In genomic region chr21:43355925-43356289, GRCh38 we compare ENCODE assay signal across 16 cellular contexts.
A peak's percentile ranks its signal among the peaks of the same experiment; 100 is the strongest.
DNase-seq lines count a peak whose midpoint lies in the region; ATAC-seq, FAIRE-seq and TF ChIP-seq lines count a peak whose summit lies in the region.
"Had no signal": no experiment of that assay in that cellular context is flagged by ENCODE, and none has a peak within 500 bp of the region (broad histone marks: within the 10 kb centered on the region; RNA-seq: fewer than 3 reads in every experiment).

No MANE protein-coding gene starts in this region.

- TF ChIP-seq EP300 in GM12878 (IDR thresholded peaks at IDR 0.05; ENCODE audit: borderline replicate concordance in 1 of 2, control insufficient read depth in 1 of 2, low read depth in 2 of 2, low read length in 2 of 2) (no peak), suprapubic skin (IDR thresholded peaks at IDR 0.05) (no peak)

- no peak for TF ChIP-seq POLR2A in GM12878 (IDR thresholded peaks at IDR 0.05; ENCODE audit: low read depth, low read length)
- no peak for TF ChIP-seq POLR2A in suprapubic skin (IDR thresholded peaks at IDR 0.05)

- peak; percentile 54 for TF ChIP-seq RAD21 in GM12878 (IDR thresholded peaks at IDR 0.05; ENCODE audit: insufficient read depth, low read depth, low read length)

- no TSS peak for BruUV-seq in GM12878 (replicated peaks; lab: Mats Ljungman, UMichigan)

- POLR2A ChIA-PET in GM12878 (lab: Charles Lee) = interaction anchor here (1.0 kb wide), 1 partner anchor 14 kb away, joined by 5 read pairs; no protein-coding TSS in a partner anchor

- 37% methylated on average over 7 of the region's 7 CpGs for WGBS in GM12878 (ENCODE audit: insufficient coverage, insufficient replicate concordance, low lambda C conversion rate, missing lambda C conversion rate)
- WGBS in suprapubic skin = no CpG with 5 or more reads among the region's 7 CpGs

- H3K27ac ChIP-seq in GM12878 (ENCODE audit: control insufficient read depth, insufficient read depth) = peak overlapping the region; percentile 28
- no peak overlapping the region for H3K27ac ChIP-seq in suprapubic skin
- H3K27ac ChIP-seq: brain microvascular endothelial cell, SJCRH30 had no signal

- peaks cover 12% of the 10 kb centered on the region for H3K79me2 ChIP-seq in GM12878 (ENCODE audit: control insufficient read depth, insufficient read depth, low read length)

- peak; percentile 28 for ATAC-seq in GM12878
- ATAC-seq in GM21723 (IDR thresholded peaks at IDR 0.05; ENCODE audit: unreplicated experiment) = no peak

- H3K27me3 ChIP-seq in GM12878 (replicated peaks in 1 of 2; ENCODE audit: control insufficient read depth in 2 of 2, insufficient read depth in 2 of 2, low read length in 1 of 2) (no peaks in the 10 kb centered on the region), suprapubic skin (no peaks in the 10 kb centered on the region)
- H3K27me3 ChIP-seq: brain microvascular endothelial cell, SJCRH30 had no signal

- H3K9ac ChIP-seq in GM12878 (ENCODE audit: control insufficient read depth, insufficient read depth, low read length) = peak overlapping the region; percentile 11

- RAD21 ChIA-PET in GM12878 (lab: Charles Lee; ENCODE audit: unreplicated experiment) = interaction anchor here (1.0 to 1.3 kb wide), 2 partner anchors 37 to 44 kb away, joined by 3 to 4 read pairs; no protein-coding TSS in a partner anchor

- H3K36me3 ChIP-seq in GM12878 (ENCODE audit: control insufficient read depth in 2 of 2, insufficient read depth in 2 of 2, low read length in 1 of 2) (no peaks in the 10 kb centered on the region), suprapubic skin (no peaks in the 10 kb centered on the region)
- H3K36me3 ChIP-seq: brain microvascular endothelial cell, SJCRH30 had no signal

- H3K4me2 ChIP-seq in GM12878 (ENCODE audit: control insufficient read depth, insufficient read depth) = peak overlapping the region; percentile 74; the same call in 1 of the 2 replicates

- TF ChIP-seq CTCF in GM12878 (IDR thresholded peaks at IDR 0.05 in 2 of 3, conservative IDR thresholded peaks at IDR 0.05 in 1 of 3; ENCODE audit: control insufficient read depth in 2 of 3, extremely low read depth in 1 of 3, insufficient read depth in 1 of 3, low read depth in 3 of 3, low read length in 3 of 3) (peak; percentile 56 to 60 (median 56)), suprapubic skin (IDR thresholded peaks at IDR 0.05) (no peak)

- intact Hi-C loops in GM12878 (cut with micrococcal nuclease; ENCODE audit: unreplicated experiment) = no loop called here

- H3K4me1 ChIP-seq in GM12878 (ENCODE audit: control insufficient read depth, insufficient read depth, low read length) = peaks cover 57% of the 10 kb centered on the region
- peaks cover 36% of the 10 kb centered on the region for H3K4me1 ChIP-seq in suprapubic skin

- SMC1A ChIA-PET in GM12878 (lab: Charles Lee; ENCODE audit: uncharacterized antibody, unreplicated experiment) = interaction anchor here (1.0 to 1.6 kb wide), 2 partner anchors 40 to 78 kb away, joined by 3 read pairs; no protein-coding TSS in a partner anchor

- H3K4me3 ChIP-seq in GM12878 (no peak overlapping the region), suprapubic skin (no peak overlapping the region)
- H3K4me3 ChIP-seq: SJCRH30 had no signal

- in situ Hi-C loops in GM12878 (cut with MboI) = no loop called here
- in situ Hi-C loops in ACHN (cut with HindIII; ENCODE audit: low pct_ligation_motif_present, low pct_unique_long_range_greater_than_20kb, low sequenced_read_pairs) = no loop called here

- peak overlapping the region; percentile 50 for H2AFZ ChIP-seq in GM12878 (ENCODE audit: control insufficient read depth, low read depth, low read length)

- no peaks in the 10 kb centered on the region for H4K20me1 ChIP-seq in GM12878 (ENCODE audit: control insufficient read depth, insufficient read depth)

- H3K9me3 ChIP-seq in GM12878 (replicated peaks; ENCODE audit: control insufficient read depth, insufficient read depth, low read length) (no peaks in the 10 kb centered on the region; the same call in 2 of the 3 replicates), suprapubic skin (no peaks in the 10 kb centered on the region)
- H3K9me3 ChIP-seq: SJCRH30 had no signal

- FAIRE-seq in GM12878 (lab: Jason Lieb, UNC) = no peak
- FAIRE-seq: D721Med, endometrium had no signal

- CTCF ChIA-PET in GM12878 (lab: Yijun Ruan, JAX) = interaction anchor here (3.1 kb wide), 1 partner anchor 14 kb away, joined by 12 read pairs; no protein-coding TSS in a partner anchor

- DNase-seq in DMS153 (lab: John Stamatoyannopoulos, UW) (peak; percentile 18), DMS153 treated with DMSO at 0.1 percent for 48 hours (lab: John Stamatoyannopoulos, UW; ENCODE audit: unreplicated experiment) (no peak), DMS79 (lab: John Stamatoyannopoulos, UW) (peak; percentile 52), HuH-7 (ENCODE audit: low spot score) (peak; percentile 83), GM12878 (ENCODE audit: low read depth, low spot score) (no peak), ACHN (no peak), suprapubic skin (ENCODE audit: low spot score in 2 of 2) (no peak)
- DNase-seq: 8988T, brain microvascular endothelial cell, glutamatergic neuron, kidney glomerular epithelial cell, naive B cell, SJCRH30 had no signal

TF ChIP-seq in GM12878, 131 proteins besides CTCF, POLR2A, EP300 and RAD21 (continues in another document):
- no peak for TF ChIP-seq STAT3 (IDR thresholded peaks at IDR 0.05; ENCODE audit: low read depth, low read length)
- no peak for TF ChIP-seq CHD1 (IDR thresholded peaks at IDR 0.05; ENCODE audit: low read depth, low read length)
- TF ChIP-seq KDM1A (IDR thresholded peaks at IDR 0.05; ENCODE audit: borderline replicate concordance) = no peak
- TF ChIP-seq NR2C1 (IDR thresholded peaks at IDR 0.05) = no peak
- no peak for TF ChIP-seq YBX1 (IDR thresholded peaks at IDR 0.05)
- TF ChIP-seq ESRRA (IDR thresholded peaks at IDR 0.05; ENCODE audit: low read length) = no peak
- TF ChIP-seq MEF2A (IDR thresholded peaks at IDR 0.05; ENCODE audit: insufficient read depth, low read depth, low read length) = 0 out of 2 replicates have a peak, but pooled peaks have one; percentile 65
- TF ChIP-seq MTA3 (IDR thresholded peaks at IDR 0.05; ENCODE audit: borderline replicate concordance, low read length) = no peak
- TF ChIP-seq HDAC2 (IDR thresholded peaks at IDR 0.05) = no peak
- TF ChIP-seq RB1 (IDR thresholded peaks at IDR 0.05; ENCODE audit: borderline replicate concordance) = no peak
- TF ChIP-seq, protein P1, sequence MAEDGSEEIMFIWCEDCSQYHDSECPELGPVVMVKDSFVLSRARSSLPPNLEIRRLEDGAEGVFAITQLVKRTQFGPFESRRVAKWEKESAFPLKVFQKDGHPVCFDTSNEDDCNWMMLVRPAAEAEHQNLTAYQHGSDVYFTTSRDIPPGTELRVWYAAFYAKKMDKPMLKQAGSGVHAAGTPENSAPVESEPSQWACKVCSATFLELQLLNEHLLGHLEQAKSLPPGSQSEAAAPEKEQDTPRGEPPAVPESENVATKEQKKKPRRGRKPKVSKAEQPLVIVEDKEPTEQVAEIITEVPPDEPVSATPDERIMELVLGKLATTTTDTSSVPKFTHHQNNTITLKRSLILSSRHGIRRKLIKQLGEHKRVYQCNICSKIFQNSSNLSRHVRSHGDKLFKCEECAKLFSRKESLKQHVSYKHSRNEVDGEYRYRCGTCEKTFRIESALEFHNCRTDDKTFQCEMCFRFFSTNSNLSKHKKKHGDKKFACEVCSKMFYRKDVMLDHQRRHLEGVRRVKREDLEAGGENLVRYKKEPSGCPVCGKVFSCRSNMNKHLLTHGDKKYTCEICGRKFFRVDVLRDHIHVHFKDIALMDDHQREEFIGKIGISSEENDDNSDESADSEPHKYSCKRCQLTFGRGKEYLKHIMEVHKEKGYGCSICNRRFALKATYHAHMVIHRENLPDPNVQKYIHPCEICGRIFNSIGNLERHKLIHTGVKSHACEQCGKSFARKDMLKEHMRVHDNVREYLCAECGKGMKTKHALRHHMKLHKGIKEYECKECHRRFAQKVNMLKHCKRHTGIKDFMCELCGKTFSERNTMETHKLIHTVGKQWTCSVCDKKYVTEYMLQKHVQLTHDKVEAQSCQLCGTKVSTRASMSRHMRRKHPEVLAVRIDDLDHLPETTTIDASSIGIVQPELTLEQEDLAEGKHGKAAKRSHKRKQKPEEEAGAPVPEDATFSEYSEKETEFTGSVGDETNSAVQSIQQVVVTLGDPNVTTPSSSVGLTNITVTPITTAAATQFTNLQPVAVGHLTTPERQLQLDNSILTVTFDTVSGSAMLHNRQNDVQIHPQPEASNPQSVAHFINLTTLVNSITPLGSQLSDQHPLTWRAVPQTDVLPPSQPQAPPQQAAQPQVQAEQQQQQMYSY (CRISPR knock-in tag; IDR thresholded peaks at IDR 0.05) = no peak
- no peak for TF ChIP-seq MYB (IDR thresholded peaks at IDR 0.05; ENCODE audit: borderline replicate concordance, low read depth, low read length)
- no peak for TF ChIP-seq E2F8 (IDR thresholded peaks at IDR 0.05; ENCODE audit: low read depth, partially characterized antibody)
- no peak for TF ChIP-seq POLR2AphosphoS5 (IDR thresholded peaks at IDR 0.05; ENCODE audit: low read length)
- TF ChIP-seq RELA (IDR thresholded peaks at IDR 0.05; ENCODE audit: borderline replicate concordance, partially characterized antibody) = peak; percentile 3

Comparison
In these comparisons a context has a peak if more than half of its experiments do, and no peak if none do; other contexts are left out.
1. DNase-seq: peak in DMS153 (single experiment), DMS79 (single experiment) and HuH-7 (single experiment); none in DMS153 treated with DMSO at 0.1 percent for 48 hours (single experiment), GM12878 (single experiment), ACHN (single experiment) and suprapubic skin (0 of 2).
2. CTCF ChIP-seq: peak in GM12878 (3 of 3); none in suprapubic skin (0 of 2).